ENCODE assay signal across 17 cellular contexts in the genomic region with DNA sequence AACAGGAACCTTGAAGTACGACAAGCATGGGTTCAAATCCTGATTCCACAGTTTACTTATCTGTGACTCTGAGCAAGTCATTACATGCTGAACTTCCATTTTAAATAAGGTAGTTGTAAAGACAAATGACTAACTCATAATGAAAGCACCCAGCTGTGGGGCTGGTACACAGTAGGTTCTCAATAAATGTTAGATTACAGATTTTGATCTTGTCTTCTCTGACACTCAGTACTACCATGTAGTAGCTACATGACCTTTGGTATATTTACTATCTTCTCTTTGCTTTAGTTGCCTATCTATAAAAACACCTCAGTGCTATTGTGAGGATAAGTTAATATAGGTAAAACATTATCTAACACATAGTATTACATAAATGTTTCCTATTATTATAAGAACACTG. TPM values are rescaled to one million over a fixed set of nuclear protein-coding genes. Genes with fewer than 3 reads are reported as not detected.
A peak's percentile ranks its signal among the peaks of the same experiment; 100 is the strongest.
DNase-seq lines count a peak whose midpoint lies in the region; ATAC-seq and TF ChIP-seq lines count a peak whose summit lies in the region.
"Had no signal": no experiment of that assay in that cellular context is flagged by ENCODE, and none has a peak within 500 bp of the region (broad histone marks: within the 10 kb centered on the region; RNA-seq: fewer than 3 reads in every experiment).

No MANE protein-coding gene starts in this region.

- H3K36me3 ChIP-seq in mucosa of rectum (ENCODE audit: control insufficient read depth in 2 of 2, insufficient read depth in 2 of 2, low read length in 2 of 2): no peaks in the 10 kb centered on the region
- H3K36me3 ChIP-seq: brain microvascular endothelial cell, tibial artery had no signal

- H3K9me3 Mint-ChIP-seq in activated CD4-positive, alpha-beta T cell treated with anti-CD3 and anti-CD28 coated beads for 36 hours (ENCODE audit: low read depth): no peaks in the 10 kb centered on the region
- no peaks in the 10 kb centered on the region for H3K9me3 Mint-ChIP-seq in CD4-positive, alpha-beta T cell
- no peaks in the 10 kb centered on the region for H3K9me3 Mint-ChIP-seq in activated naive CD4-positive, alpha-beta T cell treated with anti-CD3 and anti-CD28 coated beads, Interleukin-2, amount 50 U/mL, for 72 hours

- no peak for TF ChIP-seq CTCF in CD4-positive, alpha-beta T cell (IDR thresholded peaks at IDR 0.05)

- CTCF ChIA-PET in activated CD4-positive, alpha-beta T cell treated with anti-CD3 and anti-CD28 coated beads for 36 hours (lab: Charles Lee): interaction anchor here (1.2 to 2.6 kb wide), 3 partner anchors 10 to 216 kb away, joined by 4 to 8 read pairs (median 6); no protein-coding TSS in a partner anchor
- CTCF ChIA-PET in CD4-positive, alpha-beta T cell (lab: Charles Lee): interaction anchor here (0.6 to 4.8 kb wide), 4 partner anchors 15 to 1713 kb away, joined by 3 to 28 read pairs (median 4); no protein-coding TSS in a partner anchor

- peaks cover 7% of the 10 kb centered on the region for H3K36me3 Mint-ChIP-seq in activated CD4-positive, alpha-beta T cell treated with anti-CD3 and anti-CD28 coated beads for 36 hours (ENCODE audit: low read depth)
- peaks cover 24% of the 10 kb centered on the region for H3K36me3 Mint-ChIP-seq in CD4-positive, alpha-beta T cell (ENCODE audit: low read depth)
- peaks cover 11 to 18% of the 10 kb centered on the region in 2 donors for H3K36me3 Mint-ChIP-seq in activated naive CD4-positive, alpha-beta T cell treated with anti-CD3 and anti-CD28 coated beads, Interleukin-2, amount 50 U/mL, for 72 hours

- peaks cover 20 to 38% of the 10 kb centered on the region in 2 donors for H3K4me1 ChIP-seq in mucosa of rectum (ENCODE audit: control insufficient read depth in 2 of 2, insufficient read depth in 2 of 2, low read length in 2 of 2)

- H3K9me3 ChIP-seq in CD4-positive, alpha-beta T cell (ENCODE audit: control insufficient read depth, low read length): no peaks in the 10 kb centered on the region
- H3K9me3 ChIP-seq in mucosa of rectum (ENCODE audit: control insufficient read depth in 2 of 2, low read length in 2 of 2): no peaks in the 10 kb centered on the region
- H3K9me3 ChIP-seq: tibial artery had no signal

- H3K27me3 Mint-ChIP-seq in activated CD4-positive, alpha-beta T cell treated with anti-CD3 and anti-CD28 coated beads for 36 hours: no peaks in the 10 kb centered on the region
- no peaks in the 10 kb centered on the region for H3K27me3 Mint-ChIP-seq in CD4-positive, alpha-beta T cell

- H3K27ac ChIP-seq in CD4-positive, alpha-beta T cell (ENCODE audit: low read depth, low read length): no peak overlapping the region
- H3K27ac ChIP-seq in mucosa of rectum (ENCODE audit: low read depth in 2 of 2, low read length in 2 of 2): peak overlapping the region; percentile 86 to 88
- H3K27ac ChIP-seq: brain microvascular endothelial cell, HL-60, KMS-11, tibial artery had no signal

- H3K27me3 ChIP-seq in CD4-positive, alpha-beta T cell (ENCODE audit: control insufficient read depth, insufficient read depth, low read length): no peaks in the 10 kb centered on the region
- H3K27me3 ChIP-seq in mucosa of rectum (ENCODE audit: control insufficient read depth in 2 of 2, insufficient read depth in 2 of 2, low read length in 2 of 2): no peaks in the 10 kb centered on the region
- H3K27me3 ChIP-seq: brain microvascular endothelial cell, tibial artery had no signal

- peak; percentile 38 for DNase-seq in activated CD4-positive, alpha-beta T cell treated with anti-CD3 and anti-CD28 coated beads for 36 hours
- no peak for DNase-seq in activated CD4-positive, alpha-beta T cell treated with anti-CD3 and anti-CD28 coated beads for 4 hours
- no peak for DNase-seq in CD4-positive, alpha-beta T cell
- DNase-seq in activated naive CD4-positive, alpha-beta T cell treated with anti-CD3 and anti-CD28 coated beads, Interleukin-2, amount 50 U/mL, for 72 hours (ENCODE audit: low spot score in 2 of 2): no peak
- DNase-seq in RPMI8226 (no peak), hippocampal formation (lab: John Stamatoyannopoulos, UW) (no peak)
- DNase-seq: 8988T; activated CD4-positive, CD25-positive, alpha-beta regulatory T cell treated with anti-CD3 and anti-CD28 coated beads, Interleukin-2, amount 50 U/mL, for 72 hours; brain microvascular endothelial cell; C1 segment of cervical spinal cord; DMS79; NCI-H1105; tibial artery had no signal

- peak overlapping the region; percentile 50 for H3K4me3 Mint-ChIP-seq in activated CD4-positive, alpha-beta T cell treated with anti-CD3 and anti-CD28 coated beads for 36 hours
- peak overlapping the region; percentile 87 for H3K4me3 Mint-ChIP-seq in CD4-positive, alpha-beta T cell

- peak overlapping the region; percentile 47 to 53 for H3K4me3 ChIP-seq in mucosa of rectum (ENCODE audit: low read length in 2 of 2)
- H3K4me3 ChIP-seq: tibial artery had no signal

- peak overlapping the region in 1 of 2 donors; percentile 35 for H3K9ac ChIP-seq in mucosa of rectum (ENCODE audit: low read depth in 1 of 2, low read length in 2 of 2)
- H3K9ac ChIP-seq: KMS-11 had no signal

- intact Hi-C loops in activated CD4-positive, alpha-beta T cell treated with anti-CD3 and anti-CD28 coated beads for 36 hours (cut with DNase I, micrococcal nuclease): loop anchor here in 1 of 2 experiments (2.0 kb wide), 1 partner anchor 189 kb away; no protein-coding TSS in a partner anchor
- intact Hi-C loops in CD4-positive, alpha-beta T cell (cut with DNase I, micrococcal nuclease): loop anchor here (2.0 to 5.0 kb wide), 4 partner anchors 36 to 334 kb away; a partner anchor contains a TSS

- peaks cover 54% of the 10 kb centered on the region for H3K4me1 Mint-ChIP-seq in activated CD4-positive, alpha-beta T cell treated with anti-CD3 and anti-CD28 coated beads for 36 hours
- H3K4me1 Mint-ChIP-seq in CD4-positive, alpha-beta T cell (ENCODE audit: low read depth): peaks cover 64% of the 10 kb centered on the region

- peak; percentile 7 for ATAC-seq in activated CD4-positive, alpha-beta T cell treated with anti-CD3 and anti-CD28 coated beads for 36 hours
- no peak for ATAC-seq in CD4-positive, alpha-beta T cell (ENCODE audit: poor library complexity)
- ATAC-seq in activated naive CD4-positive, alpha-beta T cell treated with anti-CD3 and anti-CD28 coated beads, Interleukin-2, amount 50 U/mL, for 72 hours: peak; percentile 6 to 8
- ATAC-seq in SK-N-SH treated with all-trans-retinoic acid at 6 μM for 48 hours: no peak

- peak overlapping the region; percentile 93 for H3K27ac Mint-ChIP-seq in activated CD4-positive, alpha-beta T cell treated with anti-CD3 and anti-CD28 coated beads for 36 hours
- peak overlapping the region; percentile 62 for H3K27ac Mint-ChIP-seq in CD4-positive, alpha-beta T cell
- peak overlapping the region; percentile 82 to 93 for H3K27ac Mint-ChIP-seq in activated naive CD4-positive, alpha-beta T cell treated with anti-CD3 and anti-CD28 coated beads, Interleukin-2, amount 50 U/mL, for 72 hours

- POLR2A ChIA-PET in activated CD4-positive, alpha-beta T cell treated with anti-CD3 and anti-CD28 coated beads for 36 hours (lab: Charles Lee): no interaction called here
- POLR2A ChIA-PET in CD4-positive, alpha-beta T cell (lab: Charles Lee): interaction anchor here (0.6 to 1.1 kb wide), 6 partner anchors 34 to 584 kb away, joined by 3 to 5 read pairs (median 3); a partner anchor contains a TSS

TF ChIP-seq in SK-N-SH treated with all-trans-retinoic acid at 6 μM for 48 hours, 23 proteins besides CTCF, POLR2A, EP300 and RAD21 (continues in another document):
- no peak for TF ChIP-seq ESRRG (CRISPR knock-in tag; IDR thresholded peaks at IDR 0.05)
- TF ChIP-seq ARNTL (CRISPR knock-in tag; IDR thresholded peaks at IDR 0.05; ENCODE audit: borderline replicate concordance, low read depth): no peak
- no peak for TF ChIP-seq ZNF70 (CRISPR knock-in tag; IDR thresholded peaks at IDR 0.05)
- TF ChIP-seq ISL1 (CRISPR knock-in tag; IDR thresholded peaks at IDR 0.05): no peak
- TF ChIP-seq ZNF8 (CRISPR knock-in tag; IDR thresholded peaks at IDR 0.05): no peak
- TF ChIP-seq, protein P1, sequence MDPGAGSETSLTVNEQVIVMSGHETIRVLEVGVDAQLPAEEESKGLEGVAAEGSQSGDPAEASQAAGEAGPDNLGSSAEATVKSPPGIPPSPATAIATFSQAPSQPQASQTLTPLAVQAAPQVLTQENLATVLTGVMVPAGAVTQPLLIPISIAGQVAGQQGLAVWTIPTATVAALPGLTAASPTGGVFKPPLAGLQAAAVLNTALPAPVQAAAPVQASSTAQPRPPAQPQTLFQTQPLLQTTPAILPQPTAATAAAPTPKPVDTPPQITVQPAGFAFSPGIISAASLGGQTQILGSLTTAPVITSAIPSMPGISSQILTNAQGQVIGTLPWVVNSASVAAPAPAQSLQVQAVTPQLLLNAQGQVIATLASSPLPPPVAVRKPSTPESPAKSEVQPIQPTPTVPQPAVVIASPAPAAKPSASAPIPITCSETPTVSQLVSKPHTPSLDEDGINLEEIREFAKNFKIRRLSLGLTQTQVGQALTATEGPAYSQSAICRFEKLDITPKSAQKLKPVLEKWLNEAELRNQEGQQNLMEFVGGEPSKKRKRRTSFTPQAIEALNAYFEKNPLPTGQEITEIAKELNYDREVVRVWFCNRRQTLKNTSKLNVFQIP (CRISPR knock-in tag; IDR thresholded peaks at IDR 0.05; ENCODE audit: borderline replicate concordance, low read depth): no peak

RNA-seq across cellular contexts. Expression of a gene that starts 3.2 kb away (rescaled TPM):
- total RNA-seq in activated CD4-positive, alpha-beta T cell treated with anti-CD3 and anti-CD28 coated beads for 36 hours: 10 to 100 TPM; 22.5 to 25.6 TPM
- 10 to 100 TPM; 32.5 to 35.6 TPM for total RNA-seq in CD4-positive, alpha-beta T cell
- 10 to 100 TPM; 11.2 to 21.8 TPM for total RNA-seq in activated naive CD4-positive, alpha-beta T cell treated with anti-CD3 and anti-CD28 coated beads, Interleukin-2, amount 50 U/mL, for 72 hours

RNA-seq across cellular contexts. Expression of a gene that starts 3.5 kb away (rescaled TPM):
- 10 to 100 TPM; 20.5 to 21.8 TPM for total RNA-seq in activated CD4-positive, alpha-beta T cell treated with anti-CD3 and anti-CD28 coated beads for 36 hours
- 1 to 10 TPM; 4.2 to 5.6 TPM for total RNA-seq in CD4-positive, alpha-beta T cell
- 10 to 100 TPM; 12.6 to 21.2 TPM for total RNA-seq in activated naive CD4-positive, alpha-beta T cell treated with anti-CD3 and anti-CD28 coated beads, Interleukin-2, amount 50 U/mL, for 72 hours

Comparison
In these comparisons a context has a peak if more than half of its experiments do, and no peak if none do; other contexts are left out.
1. ATAC-seq: peak in activated CD4-positive, alpha-beta T cell treated with anti-CD3 and anti-CD28 coated beads for 36 hours (single experiment) and activated naive CD4-positive, alpha-beta T cell treated with anti-CD3 and anti-CD28 coated beads, Interleukin-2, amount 50 U/mL, for 72 hours (2 of 2); none in CD4-positive, alpha-beta T cell (single experiment) and SK-N-SH treated with all-trans-retinoic acid at 6 μM for 48 hours (single experiment).
2. Peak in every context shown above with its lines, with median percentiles within 50 percentile points of each other: H3K27ac Mint-ChIP-seq.